26 cellular contexts compared by ENCODE assay signal in the genomic region with DNA sequence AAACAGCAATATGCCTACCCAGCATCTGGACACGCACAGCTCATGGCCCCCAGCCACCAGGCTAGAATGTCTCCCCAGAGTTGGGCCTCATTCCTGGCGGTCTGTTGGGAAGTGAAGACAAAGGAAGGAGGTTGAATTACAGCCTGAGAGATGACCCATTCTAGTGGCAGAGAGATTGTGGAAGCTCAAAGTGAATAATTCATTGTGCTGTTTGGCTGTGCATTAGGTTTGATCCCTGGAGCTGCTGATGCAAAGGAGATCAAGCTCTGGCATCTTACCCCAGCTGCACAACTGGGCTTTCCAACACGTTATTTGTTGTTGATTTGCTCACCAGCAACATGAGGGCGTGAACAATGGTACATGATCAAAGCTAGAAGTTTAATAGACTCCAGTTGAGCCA.
"Had no signal": no experiment of that assay in that cellular context is flagged by ENCODE, and none has a peak within 500 bp of the region (broad histone marks: within the 10 kb centered on the region; RNA-seq: fewer than 3 reads in every experiment).

No MANE protein-coding gene starts in this region.

- H3K27me3 Mint-ChIP-seq: dendritic cell treated with granulocyte-macrophage colony-stimulating factor and Interleukin-4, amounts not matched to agents 40 ng/mL and 50 ng/mL, for 4 days had no signal

- H3K36me3 Mint-ChIP-seq: activated naive CD4-positive, alpha-beta T cell treated with anti-CD3 and anti-CD28 coated beads, Interleukin-2, amount 10 ng/mL, durations not matched to agents 7 days and 5 days; activated naive CD4-positive, alpha-beta T cell treated with anti-CD3 and anti-CD28 coated beads, Interleukin-2, amount 50 U/mL, for 72 hours; activated naive CD8-positive, alpha-beta T cell treated with anti-CD3 and anti-CD28 coated beads, Interleukin-2, amount 10 ng/mL, durations not matched to agents 7 days and 5 days had no signal

- H3K4me1 Mint-ChIP-seq: activated CD4-positive, alpha-beta memory T cell treated with anti-CD3 and anti-CD28 coated beads, Interleukin-2, amount 10 ng/mL, durations not matched to agents 7 days and 5 days; activated CD4-positive, alpha-beta T cell treated with anti-CD3 and anti-CD28 coated beads, Interleukin-2, amount 10 ng/mL, durations not matched to agents 7 days and 5 days; activated naive CD4-positive, alpha-beta T cell treated with anti-CD3 and anti-CD28 coated beads, Interleukin-2, amount 10 ng/mL, durations not matched to agents 7 days and 5 days; central memory CD8-positive, alpha-beta T cell; endodermal cell; T-helper 17 cell had no signal

- H3K4me3 ChIP-seq: coronary artery had no signal

- H3K27ac ChIP-seq: brain microvascular endothelial cell, coronary artery, dorsolateral prefrontal cortex had no signal

- H3K36me3 ChIP-seq: brain microvascular endothelial cell had no signal

- H3K27ac Mint-ChIP-seq: activated CD4-positive, alpha-beta memory T cell treated with anti-CD3 and anti-CD28 coated beads, Interleukin-2, amount 10 ng/mL, durations not matched to agents 7 days and 5 days; activated CD4-positive, alpha-beta T cell treated with anti-CD3 and anti-CD28 coated beads for 36 hours; activated CD4-positive, alpha-beta T cell treated with anti-CD3 and anti-CD28 coated beads, Interleukin-2, amount 10 ng/mL, durations not matched to agents 7 days and 5 days; activated naive CD4-positive, alpha-beta T cell treated with anti-CD3 and anti-CD28 coated beads, Interleukin-2, amount 10 ng/mL, durations not matched to agents 7 days and 5 days; activated naive CD4-positive, alpha-beta T cell treated with anti-CD3 and anti-CD28 coated beads, Interleukin-2, amount 50 U/mL, for 72 hours; activated naive CD8-positive, alpha-beta T cell treated with anti-CD3 and anti-CD28 coated beads, Interleukin-2, amount 10 ng/mL, durations not matched to agents 7 days and 5 days; activated T-cell treated with anti-CD3 and anti-CD28 coated beads, Interleukin-2, amount 50 U/mL, for 24 hours; activated T-cell treated with anti-CD3 and anti-CD28 coated beads, Interleukin-2, amount 50 U/mL, for 72 hours; dendritic cell treated with granulocyte-macrophage colony-stimulating factor and Interleukin-4, amounts not matched to agents 40 ng/mL and 50 ng/mL, for 4 days; endodermal cell; T-helper 17 cell had no signal

- H3K4me3 Mint-ChIP-seq: activated CD4-positive, alpha-beta memory T cell treated with anti-CD3 and anti-CD28 coated beads, Interleukin-2, amount 10 ng/mL, durations not matched to agents 7 days and 5 days; activated CD4-positive, alpha-beta T cell treated with anti-CD3 and anti-CD28 coated beads for 36 hours; activated CD4-positive, alpha-beta T cell treated with anti-CD3 and anti-CD28 coated beads, Interleukin-2, amount 10 ng/mL, durations not matched to agents 7 days and 5 days; activated naive CD4-positive, alpha-beta T cell treated with anti-CD3 and anti-CD28 coated beads, Interleukin-2, amount 10 ng/mL, durations not matched to agents 7 days and 5 days; activated naive CD8-positive, alpha-beta T cell treated with anti-CD3 and anti-CD28 coated beads, Interleukin-2, amount 10 ng/mL, durations not matched to agents 7 days and 5 days; activated T-cell treated with anti-CD3 and anti-CD28 coated beads, Interleukin-2, amount 50 U/mL, for 24 hours; activated T-cell treated with anti-CD3 and anti-CD28 coated beads, Interleukin-2, amount 50 U/mL, for 72 hours; central memory CD8-positive, alpha-beta T cell; dendritic cell treated with granulocyte-macrophage colony-stimulating factor and Interleukin-4, amounts not matched to agents 40 ng/mL and 50 ng/mL, for 4 days; endodermal cell; T-helper 17 cell had no signal

- H3K27me3 ChIP-seq: brain microvascular endothelial cell, dorsolateral prefrontal cortex had no signal

- H3K9me3 Mint-ChIP-seq: activated CD4-positive, alpha-beta memory T cell treated with anti-CD3 and anti-CD28 coated beads, Interleukin-2, amount 10 ng/mL, durations not matched to agents 7 days and 5 days; activated CD4-positive, alpha-beta T cell treated with anti-CD3 and anti-CD28 coated beads, Interleukin-2, amount 10 ng/mL, durations not matched to agents 7 days and 5 days; activated naive CD4-positive, alpha-beta T cell treated with anti-CD3 and anti-CD28 coated beads, Interleukin-2, amount 10 ng/mL, durations not matched to agents 7 days and 5 days; activated naive CD4-positive, alpha-beta T cell treated with anti-CD3 and anti-CD28 coated beads, Interleukin-2, amount 50 U/mL, for 72 hours; activated naive CD8-positive, alpha-beta T cell treated with anti-CD3 and anti-CD28 coated beads, Interleukin-2, amount 10 ng/mL, durations not matched to agents 7 days and 5 days; activated T-cell treated with anti-CD3 and anti-CD28 coated beads, Interleukin-2, amount 50 U/mL, for 24 hours; activated T-cell treated with anti-CD3 and anti-CD28 coated beads, Interleukin-2, amount 50 U/mL, for 72 hours; central memory CD8-positive, alpha-beta T cell; dendritic cell treated with granulocyte-macrophage colony-stimulating factor and Interleukin-4, amounts not matched to agents 40 ng/mL and 50 ng/mL, for 4 days; endodermal cell had no signal

- DNase-seq: activated CD4-positive, alpha-beta memory T cell treated with anti-CD3 and anti-CD28 coated beads, Interleukin-2, amount 10 ng/mL, durations not matched to agents 7 days and 5 days; activated CD4-positive, alpha-beta T cell treated with anti-CD3 and anti-CD28 coated beads for 36 hours; activated CD4-positive, alpha-beta T cell treated with anti-CD3 and anti-CD28 coated beads, Interleukin-2, amount 10 ng/mL, durations not matched to agents 7 days and 5 days; activated CD4-positive, alpha-beta T cell treated with anti-CD3 and anti-CD28 coated beads, Interleukin-2, amount 50 U/mL, for 4 hours; activated CD4-positive, CD25-positive, alpha-beta regulatory T cell; activated CD4-positive, CD25-positive, alpha-beta regulatory T cell treated with anti-CD3 and anti-CD28 coated beads, Interleukin-2, amount 50 U/mL, for 72 hours; activated CD8-positive, alpha-beta memory T cell treated with anti-CD3 and anti-CD28 coated beads, Interleukin-2, amount 50 U/mL, for 48 hours; activated gamma-delta T cell; activated naive CD4-positive, alpha-beta T cell; activated naive CD4-positive, alpha-beta T cell treated with anti-CD3 and anti-CD28 coated beads, Interleukin-2, amount 10 ng/mL, durations not matched to agents 7 days and 5 days; activated naive CD8-positive, alpha-beta T cell treated with anti-CD3 and anti-CD28 coated beads, Interleukin-2, amount 10 ng/mL, durations not matched to agents 7 days and 5 days; activated T-cell treated with anti-CD3 and anti-CD28 coated beads for 4 hours; activated T-cell treated with anti-CD3 and anti-CD28 coated beads, Interleukin-2, amount 50 U/mL, for 24 hours; activated T-cell treated with anti-CD3 and anti-CD28 coated beads, Interleukin-2, amount 50 U/mL, for 72 hours; brain microvascular endothelial cell; dorsolateral prefrontal cortex; effector memory CD4-positive, alpha-beta T cell; endodermal cell; foreskin fibroblast; head of caudate nucleus; T-helper 1 cell; T-helper 17 cell had no signal
